In the genomic region with DNA sequence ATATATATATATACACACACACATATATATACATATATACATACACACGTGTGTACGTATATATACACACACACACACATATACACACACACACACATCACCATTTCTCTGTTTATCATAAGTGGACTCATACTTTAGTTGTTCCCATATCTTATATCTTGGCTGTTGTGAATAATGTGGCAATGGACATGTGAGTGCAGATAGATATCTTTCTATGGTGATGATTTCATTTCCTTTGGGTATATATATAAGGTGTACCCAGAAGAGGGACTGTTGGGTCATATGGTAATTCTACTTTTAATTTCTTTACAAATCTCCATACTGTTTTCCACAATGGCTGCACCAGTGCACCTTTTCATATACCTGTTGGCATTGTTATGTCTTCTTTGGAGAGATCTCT, we compare ENCODE assay signal across 9 cellular contexts.
"Had no signal": no experiment of that assay in that cellular context is flagged by ENCODE, and none has a peak within 500 bp of the region (broad histone marks: within the 10 kb centered on the region; RNA-seq: fewer than 3 reads in every experiment).

No MANE protein-coding gene starts in this region.

- H2AFZ ChIP-seq: GM23248 had no signal

- H3K27ac ChIP-seq: GM23248, HL-60 had no signal

- H3K9me3 ChIP-seq: HAP-1 had no signal

- FAIRE-seq: HepG2, K562 had no signal

- H3K4me3 ChIP-seq: GM23248, HAP-1, K562 had no signal

- H3K9ac ChIP-seq: GM23248 had no signal

- DNase-seq: GM23248, GOT3, H7, HFFc6 had no signal

- ATAC-seq: HCT116, HepG2, K562 had no signal

- H3K36me3 ChIP-seq: HAP-1 had no signal
